ENCODE assay signal across 38 cellular contexts in the genomic region with DNA sequence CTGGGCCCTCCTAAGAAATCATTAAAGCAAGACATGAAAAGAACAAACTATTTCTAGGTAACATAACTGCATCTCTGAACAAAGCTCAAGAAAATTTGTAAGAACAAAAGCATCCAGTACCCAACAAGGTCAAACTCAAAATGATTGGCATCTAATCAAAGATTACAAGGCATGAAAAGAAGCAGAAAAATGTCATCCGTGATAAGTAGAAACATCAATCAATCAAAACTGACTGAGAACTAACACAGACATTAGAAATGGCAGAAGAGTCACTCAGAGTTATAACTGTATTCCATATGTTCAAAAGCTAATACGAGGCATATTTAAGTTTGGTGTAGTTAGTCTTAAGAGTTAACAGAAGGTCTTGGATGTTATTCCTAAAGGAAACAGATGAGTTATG.
"Had no signal": no experiment of that assay in that cellular context is flagged by ENCODE, and none has a peak within 500 bp of the region (broad histone marks: within the 10 kb centered on the region; RNA-seq: fewer than 3 reads in every experiment).

No MANE protein-coding gene starts in this region.

- DNase-seq: activated CD4-positive, alpha-beta memory T cell treated with anti-CD3 and anti-CD28 coated beads, Interleukin-2, amount 10 ng/mL, durations not matched to agents 7 days and 5 days; activated CD4-positive, alpha-beta T cell treated with anti-CD3 and anti-CD28 coated beads for 1 hour; activated CD4-positive, alpha-beta T cell treated with anti-CD3 and anti-CD28 coated beads for 36 hours; activated CD4-positive, alpha-beta T cell treated with anti-CD3 and anti-CD28 coated beads for 48 hours; activated CD4-positive, alpha-beta T cell treated with anti-CD3 and anti-CD28 coated beads, Interleukin-2, amount 10 ng/mL, durations not matched to agents 7 days and 5 days; activated CD4-positive, alpha-beta T cell treated with anti-CD3 and anti-CD28 coated beads, Interleukin-2, amount 50 U/mL, for 48 hours; activated CD4-positive, CD25-positive, alpha-beta regulatory T cell; activated CD8-positive, alpha-beta memory T cell treated with anti-CD3 and anti-CD28 coated beads for 24 hours; activated CD8-positive, alpha-beta memory T cell treated with anti-CD3 and anti-CD28 coated beads, Interleukin-2, amount 50 U/mL, for 48 hours; activated CD8-positive, alpha-beta T cell treated with anti-CD3 and anti-CD28 coated beads, Interleukin-2, amount 10 ng/mL, durations not matched to agents 7 days and 5 days; activated effector memory CD4-positive, alpha-beta T cell treated with Interleukin-2 at 50 U/mL for 16 hours; activated gamma-delta T cell; activated naive CD4-positive, alpha-beta T cell treated with anti-CD3 and anti-CD28 coated beads, Interleukin-2, amount 10 ng/mL, durations not matched to agents 7 days and 5 days; activated naive CD4-positive, alpha-beta T cell treated with Interleukin-2 at 50 U/mL for 16 hours; activated naive CD8-positive, alpha-beta T cell treated with anti-CD3 and anti-CD28 coated beads, Interleukin-2, amount 10 ng/mL, durations not matched to agents 7 days and 5 days; activated naive CD8-positive, alpha-beta T cell treated with anti-CD3 and anti-CD28 coated beads, Interleukin-2, amount 50 U/mL, for 24 hours; activated T-cell treated with anti-CD3 and anti-CD28 coated beads, Interleukin-2, amount 50 U/mL, for 24 hours; activated T-cell treated with anti-CD3 and anti-CD28 coated beads, Interleukin-2, amount 50 U/mL, for 48 hours; amygdala; anterior cingulate cortex; body of pancreas; brain microvascular endothelial cell; central memory CD4-positive, alpha-beta T cell; T-helper 1 cell; T-helper 2 cell; T-helper 9 cell; WERI-Rb-1 had no signal

- ATAC-seq: activated CD4-positive, alpha-beta T cell treated with anti-CD3 and anti-CD28 coated beads for 36 hours; activated CD4-positive, CD25-positive, alpha-beta regulatory T cell treated with anti-CD3 and anti-CD28 coated beads, Interleukin-2, amount 50 U/mL, for 24 hours; activated CD8-positive, alpha-beta memory T cell treated with anti-CD3 and anti-CD28 coated beads, Interleukin-2, amount 10 ng/mL, durations not matched to agents 7 days and 5 days; activated CD8-positive, alpha-beta T cell treated with anti-CD3 and anti-CD28 coated beads, Interleukin-2, amount 10 ng/mL, durations not matched to agents 7 days and 5 days; activated naive CD8-positive, alpha-beta T cell treated with anti-CD3 and anti-CD28 coated beads, Interleukin-2, amount 50 U/mL, for 24 hours; body of pancreas; WTC11 had no signal

- H3K36me3 ChIP-seq: ascending aorta, brain microvascular endothelial cell, breast epithelium, WERI-Rb-1 had no signal

- FAIRE-seq: TTC549 had no signal

- H3K4me1 Mint-ChIP-seq: activated CD4-positive, alpha-beta memory T cell treated with anti-CD3 and anti-CD28 coated beads, Interleukin-2, amount 10 ng/mL, durations not matched to agents 7 days and 5 days; activated CD4-positive, alpha-beta T cell treated with anti-CD3 and anti-CD28 coated beads for 36 hours; activated CD4-positive, alpha-beta T cell treated with anti-CD3 and anti-CD28 coated beads, Interleukin-2, amount 10 ng/mL, durations not matched to agents 7 days and 5 days; activated CD8-positive, alpha-beta memory T cell treated with anti-CD3 and anti-CD28 coated beads, Interleukin-2, amount 10 ng/mL, durations not matched to agents 7 days and 5 days; activated naive CD4-positive, alpha-beta T cell treated with anti-CD3 and anti-CD28 coated beads, Interleukin-2, amount 10 ng/mL, durations not matched to agents 7 days and 5 days; activated naive CD4-positive, alpha-beta T cell treated with anti-CD3 and anti-CD28 coated beads, Interleukin-2, amount 50 U/mL, for 24 hours; activated naive CD8-positive, alpha-beta T cell treated with anti-CD3 and anti-CD28 coated beads, Interleukin-2, amount 10 ng/mL, durations not matched to agents 7 days and 5 days; activated naive CD8-positive, alpha-beta T cell treated with anti-CD3 and anti-CD28 coated beads, Interleukin-2, amount 50 U/mL, for 24 hours; WTC11 had no signal

- H3K27ac Mint-ChIP-seq: activated CD4-positive, alpha-beta memory T cell treated with anti-CD3 and anti-CD28 coated beads, Interleukin-2, amount 10 ng/mL, durations not matched to agents 7 days and 5 days; activated CD4-positive, alpha-beta T cell treated with anti-CD3 and anti-CD28 coated beads for 36 hours; activated CD4-positive, alpha-beta T cell treated with anti-CD3 and anti-CD28 coated beads, Interleukin-2, amount 10 ng/mL, durations not matched to agents 7 days and 5 days; activated CD8-positive, alpha-beta memory T cell treated with anti-CD3 and anti-CD28 coated beads, Interleukin-2, amount 10 ng/mL, durations not matched to agents 7 days and 5 days; activated CD8-positive, alpha-beta T cell treated with anti-CD3 and anti-CD28 coated beads, Interleukin-2, amount 10 ng/mL, durations not matched to agents 7 days and 5 days; activated naive CD4-positive, alpha-beta T cell treated with anti-CD3 and anti-CD28 coated beads, Interleukin-2, amount 10 ng/mL, durations not matched to agents 7 days and 5 days; activated naive CD4-positive, alpha-beta T cell treated with anti-CD3 and anti-CD28 coated beads, Interleukin-2, amount 50 U/mL, for 24 hours; activated naive CD8-positive, alpha-beta T cell; activated naive CD8-positive, alpha-beta T cell treated with anti-CD3 and anti-CD28 coated beads, Interleukin-2, amount 10 ng/mL, durations not matched to agents 7 days and 5 days; activated naive CD8-positive, alpha-beta T cell treated with anti-CD3 and anti-CD28 coated beads, Interleukin-2, amount 50 U/mL, for 24 hours; activated T-cell treated with anti-CD3 and anti-CD28 coated beads, Interleukin-2, amount 50 U/mL, for 24 hours; activated T-helper 2 cell treated with anti-CD3 and anti-CD28 coated beads, Interferon-gamma antibody, Interleukin-2, Interleukin-4, amounts not matched to agents 10 μg/mL and 5 μg/mL and 100 μg/mL, durations not matched to agents 14 hours and 24 hours and 36 hours; T-helper 1 cell treated with Interleukin-12 subunit alpha and Interleukin-12 subunit beta and Interleukin-4 antibody, amounts not matched to agents 30 μg/mL and 1 μg/mL, for 36 hours; T-helper 2 cell treated with Interferon-gamma antibody and Interleukin-4, amounts not matched to agents 5 μg/mL and 100 μg/mL, for 36 hours; WTC11 had no signal

- H3K27ac ChIP-seq: ascending aorta, body of pancreas, brain microvascular endothelial cell, breast epithelium, WERI-Rb-1 had no signal

- H3K9me3 Mint-ChIP-seq: activated CD4-positive, alpha-beta memory T cell treated with anti-CD3 and anti-CD28 coated beads, Interleukin-2, amount 10 ng/mL, durations not matched to agents 7 days and 5 days; activated CD4-positive, alpha-beta T cell treated with anti-CD3 and anti-CD28 coated beads, Interleukin-2, amount 10 ng/mL, durations not matched to agents 7 days and 5 days; activated naive CD4-positive, alpha-beta T cell treated with anti-CD3 and anti-CD28 coated beads, Interleukin-2, amount 10 ng/mL, durations not matched to agents 7 days and 5 days; activated naive CD4-positive, alpha-beta T cell treated with anti-CD3 and anti-CD28 coated beads, Interleukin-2, amount 50 U/mL, for 24 hours; activated naive CD8-positive, alpha-beta T cell treated with anti-CD3 and anti-CD28 coated beads, Interleukin-2, amount 10 ng/mL, durations not matched to agents 7 days and 5 days; activated naive CD8-positive, alpha-beta T cell treated with anti-CD3 and anti-CD28 coated beads, Interleukin-2, amount 50 U/mL, for 24 hours; activated T-cell treated with anti-CD3 and anti-CD28 coated beads, Interleukin-2, amount 50 U/mL, for 24 hours; activated T-helper 2 cell treated with anti-CD3 and anti-CD28 coated beads, Interferon-gamma antibody, Interleukin-2, Interleukin-4, amounts not matched to agents 10 μg/mL and 5 μg/mL and 100 μg/mL, durations not matched to agents 14 hours and 24 hours and 36 hours; T-helper 1 cell treated with Interleukin-12 subunit alpha and Interleukin-12 subunit beta and Interleukin-4 antibody, amounts not matched to agents 30 μg/mL and 1 μg/mL, for 36 hours; T-helper 2 cell treated with Interferon-gamma antibody and Interleukin-4, amounts not matched to agents 5 μg/mL and 100 μg/mL, for 36 hours had no signal

- H3K9me3 ChIP-seq: ascending aorta, body of pancreas, breast epithelium had no signal

- H3K4me3 Mint-ChIP-seq: activated CD4-positive, alpha-beta memory T cell treated with anti-CD3 and anti-CD28 coated beads, Interleukin-2, amount 10 ng/mL, durations not matched to agents 7 days and 5 days; activated CD4-positive, alpha-beta T cell treated with anti-CD3 and anti-CD28 coated beads for 36 hours; activated CD4-positive, alpha-beta T cell treated with anti-CD3 and anti-CD28 coated beads, Interleukin-2, amount 10 ng/mL, durations not matched to agents 7 days and 5 days; activated CD8-positive, alpha-beta memory T cell treated with anti-CD3 and anti-CD28 coated beads, Interleukin-2, amount 10 ng/mL, durations not matched to agents 7 days and 5 days; activated CD8-positive, alpha-beta T cell treated with anti-CD3 and anti-CD28 coated beads, Interleukin-2, amount 10 ng/mL, durations not matched to agents 7 days and 5 days; activated naive CD4-positive, alpha-beta T cell treated with anti-CD3 and anti-CD28 coated beads, Interleukin-2, amount 10 ng/mL, durations not matched to agents 7 days and 5 days; activated naive CD4-positive, alpha-beta T cell treated with anti-CD3 and anti-CD28 coated beads, Interleukin-2, amount 50 U/mL, for 24 hours; activated naive CD8-positive, alpha-beta T cell; activated naive CD8-positive, alpha-beta T cell treated with anti-CD3 and anti-CD28 coated beads, Interleukin-2, amount 10 ng/mL, durations not matched to agents 7 days and 5 days; activated naive CD8-positive, alpha-beta T cell treated with anti-CD3 and anti-CD28 coated beads, Interleukin-2, amount 50 U/mL, for 24 hours; activated T-cell treated with anti-CD3 and anti-CD28 coated beads, Interleukin-2, amount 50 U/mL, for 24 hours; T-helper 1 cell treated with Interleukin-12 subunit alpha and Interleukin-12 subunit beta and Interleukin-4 antibody, amounts not matched to agents 30 μg/mL and 1 μg/mL, for 36 hours; T-helper 2 cell treated with Interferon-gamma antibody and Interleukin-4, amounts not matched to agents 5 μg/mL and 100 μg/mL, for 36 hours; WTC11 had no signal

- H3K4me1 ChIP-seq: body of pancreas had no signal

- H3K4me3 ChIP-seq: ascending aorta, body of pancreas, breast epithelium had no signal

- H3K27me3 ChIP-seq: ascending aorta, body of pancreas, brain microvascular endothelial cell, breast epithelium had no signal

- H3K36me3 Mint-ChIP-seq: activated CD8-positive, alpha-beta memory T cell treated with anti-CD3 and anti-CD28 coated beads, Interleukin-2, amount 10 ng/mL, durations not matched to agents 7 days and 5 days; activated naive CD4-positive, alpha-beta T cell treated with anti-CD3 and anti-CD28 coated beads, Interleukin-2, amount 10 ng/mL, durations not matched to agents 7 days and 5 days; activated naive CD4-positive, alpha-beta T cell treated with anti-CD3 and anti-CD28 coated beads, Interleukin-2, amount 50 U/mL, for 24 hours; activated naive CD8-positive, alpha-beta T cell; activated naive CD8-positive, alpha-beta T cell treated with anti-CD3 and anti-CD28 coated beads, Interleukin-2, amount 10 ng/mL, durations not matched to agents 7 days and 5 days; WTC11 had no signal
